Comparison of ENCODE assay signal across 9 cellular contexts in genomic region chr5:43068037-43068436, GRCh38. TPM values are rescaled to one million over a fixed set of nuclear protein-coding genes. Genes with fewer than 3 reads are reported as not detected.
A peak's percentile ranks its signal among the peaks of the same experiment; 100 is the strongest.
DNase-seq lines count a peak whose midpoint lies in the region; ATAC-seq and TF ChIP-seq lines count a peak whose summit lies in the region.
"Had no signal": no experiment of that assay in that cellular context is flagged by ENCODE, and none has a peak within 500 bp of the region (broad histone marks: within the 10 kb centered on the region; RNA-seq: fewer than 3 reads in every experiment).

No MANE protein-coding gene starts in this region.

- peaks cover 41 to 57% of the 10 kb centered on the region in 2 donors for H3K4me1 Mint-ChIP-seq in natural killer cell

- no peaks in the 10 kb centered on the region for H3K9me3 Mint-ChIP-seq in natural killer cell

- ATAC-seq in natural killer cell (no peak), HG02970 (IDR thresholded peaks at IDR 0.05; ENCODE audit: low FRiP score, unreplicated experiment) (no peak), GM19397 (IDR thresholded peaks at IDR 0.05; ENCODE audit: unreplicated experiment) (no peak)

- TF ChIP-seq CTCF in AG09309 (IDR thresholded peaks at IDR 0.05; ENCODE audit: control insufficient read depth, insufficient read depth, low read depth, low read length, missing control alignments) (no peak), coronary artery (IDR thresholded peaks at IDR 0.05) (no peak), natural killer cell (IDR thresholded peaks at IDR 0.05) (no peak)

- DNase-seq in AG09309 (ENCODE audit: low read depth) (no peak), coronary artery (ENCODE audit: low spot score) (no peak), natural killer cell (no peak), NCI-H1105 (lab: John Stamatoyannopoulos, UW) (no peak), kidney glomerular epithelial cell (lab: John Stamatoyannopoulos, UW) (no peak)
- DNase-seq: activated gamma-delta T cell had no signal

- H3K36me3 Mint-ChIP-seq in natural killer cell: no peaks in the 10 kb centered on the region

- H3K4me3 ChIP-seq in AG09309 (ENCODE audit: control insufficient read depth, low read depth, low read length) (peak overlapping the region; percentile 75), coronary artery (peak overlapping the region; percentile 88)

- H3K27ac ChIP-seq in KOPT-K1 (ENCODE audit: low read depth, low read length, poor library complexity, severe bottlenecking) (peak overlapping the region; percentile 96), coronary artery (peak overlapping the region; percentile 98 to 99)

- no peaks in the 10 kb centered on the region for H3K9me3 ChIP-seq in KOPT-K1 (ENCODE audit: insufficient read depth, low read length, poor library complexity, severe bottlenecking)

- H3K27me3 Mint-ChIP-seq in natural killer cell (ENCODE audit: low read depth in 2 of 2): no peaks in the 10 kb centered on the region

- intact Hi-C loops in natural killer cell (cut with micrococcal nuclease): no loop called here

- peak overlapping the region; percentile 97 to 100 for H3K27ac Mint-ChIP-seq in natural killer cell

- H3K4me3 Mint-ChIP-seq in natural killer cell: peak overlapping the region; percentile 100

- H3K36me3 ChIP-seq in KOPT-K1 (ENCODE audit: insufficient read depth, low read length): peaks cover 30% of the 10 kb centered on the region

RNA-seq across cellular contexts. Expression of gene ANXA2R, which starts 27.9 kb away (rescaled TPM):
- total RNA-seq in natural killer cell: 10 to 100 TPM; 34.3 to 55.2 (median 38.0) TPM

RNA-seq across cellular contexts. Expression of gene ZNF131, which starts 52.7 kb away (rescaled TPM):
- total RNA-seq in natural killer cell: 10 to 100 TPM; 69.0 to 84.0 (median 83.5) TPM
